ENCODE assay signal across 10 cellular contexts in the genomic region with DNA sequence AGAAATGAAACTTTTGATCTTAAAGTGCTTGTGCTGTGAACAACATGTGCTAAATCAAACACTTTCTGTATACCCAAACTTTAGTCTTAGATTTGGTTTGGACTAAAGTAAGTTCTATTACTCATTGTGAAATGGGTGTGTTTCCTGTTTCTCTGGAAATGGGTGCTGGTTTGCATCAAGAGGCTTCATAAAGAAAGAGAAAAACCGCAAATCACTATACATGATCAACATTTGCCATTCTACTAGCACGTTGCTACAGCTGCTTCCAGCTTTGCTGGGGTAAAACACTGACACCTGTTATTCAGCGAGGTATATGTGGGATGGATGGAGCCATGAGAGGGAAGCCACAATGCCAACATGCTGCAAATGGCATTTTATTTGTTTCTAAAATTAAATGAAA.
A peak's percentile ranks its signal among the peaks of the same experiment; 100 is the strongest.
DNase-seq lines count a peak whose midpoint lies in the region; ATAC-seq and TF ChIP-seq lines count a peak whose summit lies in the region.
"Had no signal": no experiment of that assay in that cellular context is flagged by ENCODE, and none has a peak within 500 bp of the region (broad histone marks: within the 10 kb centered on the region; RNA-seq: fewer than 3 reads in every experiment).

No MANE protein-coding gene starts in this region.

- H3K4me3 ChIP-seq in right cardiac atrium (ENCODE audit: low read length) (no peak overlapping the region), body of pancreas (no peak overlapping the region), right lobe of liver (no peak overlapping the region)

- H3K36me3 Mint-ChIP-seq in activated naive CD8-positive, alpha-beta T cell treated with anti-CD3 and anti-CD28 coated beads, Interleukin-2, amount 50 U/mL, for 24 hours (ENCODE audit: low read depth): peaks cover 4% of the 10 kb centered on the region

- TF ChIP-seq CTCF in GM13977 (IDR thresholded peaks at IDR 0.05; ENCODE audit: extremely low read depth, insufficient read depth, missing control alignments) (no peak), body of pancreas (IDR thresholded peaks at IDR 0.05) (no peak), right lobe of liver (IDR thresholded peaks at IDR 0.05) (no peak)

- H3K4me1 Mint-ChIP-seq in activated naive CD8-positive, alpha-beta T cell treated with anti-CD3 and anti-CD28 coated beads, Interleukin-2, amount 50 U/mL, for 24 hours: peaks cover 42% of the 10 kb centered on the region

- peaks cover 3% of the 10 kb centered on the region for H3K9me3 Mint-ChIP-seq in activated naive CD8-positive, alpha-beta T cell treated with anti-CD3 and anti-CD28 coated beads, Interleukin-2, amount 50 U/mL, for 24 hours

- H3K27me3 ChIP-seq in right cardiac atrium (ENCODE audit: control insufficient read depth, insufficient read depth): no peaks in the 10 kb centered on the region
- H3K27me3 ChIP-seq in body of pancreas: no peaks in the 10 kb centered on the region
- H3K27me3 ChIP-seq in right lobe of liver: no peaks in the 10 kb centered on the region

- H3K36me3 ChIP-seq in body of pancreas (replicated peaks in 1 of 2; ENCODE audit: insufficient read depth in 1 of 2, low read depth in 2 of 2): no peaks in the 10 kb centered on the region
- no peaks in the 10 kb centered on the region for H3K36me3 ChIP-seq in right lobe of liver

- ATAC-seq in GM21423 (IDR thresholded peaks at IDR 0.05; ENCODE audit: unreplicated experiment) (peak; percentile 83), HG03457 (IDR thresholded peaks at IDR 0.05; ENCODE audit: unreplicated experiment) (peak; percentile 94), right cardiac atrium (no peak), body of pancreas (no peak), left ventricle myocardium superior (no peak), right lobe of liver (no peak)
- peak; percentile 71 for ATAC-seq in activated naive CD8-positive, alpha-beta T cell treated with anti-CD3 and anti-CD28 coated beads, Interleukin-2, amount 50 U/mL, for 24 hours

- H3K4me1 ChIP-seq in right cardiac atrium (ENCODE audit: control insufficient read depth, insufficient read depth, low read length) (no peaks in the 10 kb centered on the region), body of pancreas (peaks cover 12% of the 10 kb centered on the region), right lobe of liver (no peaks in the 10 kb centered on the region)

- in situ Hi-C loops in GM13977 (cut with MboI; ENCODE audit: low pct_unique_long_range_greater_than_20kb, low sequenced_read_pairs, unreplicated experiment): no loop called here

- 82% methylated on average over 3 of the region's 3 CpGs for WGBS in right cardiac atrium
- 89 to 90% methylated on average over 3 of the region's 3 CpGs for WGBS in body of pancreas, 2 donors
- WGBS in right lobe of liver (ENCODE audit: insufficient coverage, low coverage, low lambda C conversion rate, missing lambda C conversion rate): 51% methylated on average over 3 of the region's 3 CpGs

- H3K27ac ChIP-seq in right cardiac atrium (ENCODE audit: low read length): no peak overlapping the region
- no peak overlapping the region for H3K27ac ChIP-seq in body of pancreas
- no peak overlapping the region for H3K27ac ChIP-seq in right lobe of liver

- DNase-seq in GM13977 (ENCODE audit: low spot score): peak; percentile 43
- DNase-seq in activated naive CD8-positive, alpha-beta T cell treated with anti-CD3 and anti-CD28 coated beads, Interleukin-2, amount 50 U/mL, for 24 hours: no peak
- no peak for DNase-seq in right cardiac atrium
- DNase-seq in body of pancreas: no peak
- no peak for DNase-seq in left ventricle myocardium superior
- no peak for DNase-seq in right lobe of liver
- DNase-seq: amygdala, NCI-H510A treated with DMSO at 0.1 percent for 48 hours had no signal

- H3K9me3 ChIP-seq in right cardiac atrium (ENCODE audit: control insufficient read depth, low read length) (no peaks in the 10 kb centered on the region), body of pancreas (no peaks in the 10 kb centered on the region), right lobe of liver (no peaks in the 10 kb centered on the region)

- H3K27ac Mint-ChIP-seq in activated naive CD8-positive, alpha-beta T cell treated with anti-CD3 and anti-CD28 coated beads, Interleukin-2, amount 50 U/mL, for 24 hours: peak overlapping the region; percentile 86

- TF ChIP-seq POLR2A in body of pancreas (IDR thresholded peaks at IDR 0.05) (no peak), right lobe of liver (IDR thresholded peaks at IDR 0.05) (no peak)

- no peak overlapping the region for H3K4me3 Mint-ChIP-seq in activated naive CD8-positive, alpha-beta T cell treated with anti-CD3 and anti-CD28 coated beads, Interleukin-2, amount 50 U/mL, for 24 hours

- intact Hi-C loops in right cardiac atrium (cut with DNase I): no loop called here
- intact Hi-C loops in body of pancreas (cut with DNase I): no loop called here
- intact Hi-C loops in left ventricle myocardium superior (cut with micrococcal nuclease): no loop called here
- intact Hi-C loops in right lobe of liver (cut with DNase I): no loop called here

- H3K27me3 Mint-ChIP-seq in activated naive CD8-positive, alpha-beta T cell treated with anti-CD3 and anti-CD28 coated beads, Interleukin-2, amount 50 U/mL, for 24 hours: no peaks in the 10 kb centered on the region

Comparison
In these comparisons a context has a peak if more than half of its experiments do, and no peak if none do; other contexts are left out.
1. ATAC-seq: peak in GM21423 (single experiment), HG03457 (single experiment) and activated naive CD8-positive, alpha-beta T cell treated with anti-CD3 and anti-CD28 coated beads, Interleukin-2, amount 50 U/mL, for 24 hours (single experiment); none in right cardiac atrium (0 of 2), body of pancreas (single experiment), left ventricle myocardium superior (single experiment) and right lobe of liver (0 of 4).